In the genomic region with DNA sequence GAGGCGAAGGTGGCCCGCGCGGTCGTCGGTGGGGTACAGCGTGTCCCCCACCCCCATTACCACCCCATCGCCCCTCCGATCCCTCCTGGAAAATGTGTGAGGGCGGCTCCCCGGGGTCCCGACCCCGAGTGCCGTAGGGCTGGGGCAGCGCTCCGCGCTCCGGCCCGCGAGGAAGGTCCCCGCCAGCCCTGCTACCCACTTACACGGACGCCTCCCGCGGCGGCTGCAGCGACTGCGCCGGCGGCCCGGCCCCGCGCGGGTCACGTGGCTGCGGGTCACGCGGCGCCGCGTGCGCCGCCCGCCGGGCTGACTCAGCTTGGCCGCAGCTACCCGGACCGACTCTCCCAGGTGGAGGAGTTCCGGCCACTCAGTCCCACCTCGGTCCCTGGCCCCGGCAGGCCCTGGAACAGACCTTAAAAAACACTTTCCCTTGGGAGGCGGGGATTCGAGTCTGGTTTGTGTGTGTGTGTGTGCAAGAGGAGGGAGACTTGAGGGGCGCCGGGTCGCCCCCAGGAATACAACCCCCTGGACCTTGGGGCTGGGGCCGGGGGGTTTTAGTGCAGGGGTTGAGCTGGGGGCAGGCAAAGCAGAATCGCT, we compare ENCODE assay signal across 8 cellular contexts. TPM values are rescaled to one million over a fixed set of nuclear protein-coding genes. Genes with fewer than 3 reads are reported as not detected.
DNase-seq lines count a peak whose midpoint lies in the region; ATAC-seq and TF ChIP-seq lines count a peak whose summit lies in the region.

A gene (minus strand): TSS at position 236 of the 597 bp plus-strand sequence. CDS start 992 bp downstream, outside the sequence.

- H3K27ac ChIP-seq in HUES6 (ENCODE audit: low read depth, low read length) (peak within 1 kb of the TSS; percentile 82), thyroid gland (peak within 1 kb of the TSS; percentile 80 to 90 (median 88))

- peak within 1 kb of the TSS; percentile 87 for H3K4me3 Mint-ChIP-seq in activated naive CD8-positive, alpha-beta T cell treated with anti-CD3 and anti-CD28 coated beads for 36 hours
- H3K4me3 Mint-ChIP-seq in glutamatergic neuron (ENCODE audit: unreplicated experiment) (peak within 1 kb of the TSS; percentile 92), osteocyte (ENCODE audit: unreplicated experiment) (peak within 1 kb of the TSS; percentile 88)

- DNase-seq in D341Med (ENCODE audit: low spot score) (peak; percentile 92), SKM-1 (lab: John Stamatoyannopoulos, UW; ENCODE audit: unreplicated experiment) (peak; percentile 33), glutamatergic neuron (peak; percentile 83), osteocyte (ENCODE audit: extremely low spot score, unreplicated experiment) (peak; percentile 92), thyroid gland (peak; percentile 87 to 89)
- peak; percentile 82 for DNase-seq in activated naive CD8-positive, alpha-beta T cell treated with anti-CD3 and anti-CD28 coated beads for 36 hours

- peak within 1 kb of the TSS; percentile 88 for H3K9ac ChIP-seq in HUES6 (ENCODE audit: low read length)

- TF ChIP-seq POLR2A in thyroid gland (IDR thresholded peaks at IDR 0.05) = peak in 1 of 2 donors; percentile 94

- H3K9me3 ChIP-seq in HUES6 (ENCODE audit: control insufficient read depth, insufficient read depth, low read depth, low read length) = no peaks in the 10 kb centered on the region
- H3K9me3 ChIP-seq in thyroid gland = no peaks in the 10 kb centered on the region

- peaks cover under 1% of the 10 kb centered on the region for H3K27me3 Mint-ChIP-seq in activated naive CD8-positive, alpha-beta T cell treated with anti-CD3 and anti-CD28 coated beads for 36 hours
- H3K27me3 Mint-ChIP-seq in glutamatergic neuron (ENCODE audit: unreplicated experiment) (peaks cover 2% of the 10 kb centered on the region), osteocyte (ENCODE audit: unreplicated experiment) (no peaks in the 10 kb centered on the region)

- peaks cover 38% of the 10 kb centered on the region for H3K36me3 Mint-ChIP-seq in activated naive CD8-positive, alpha-beta T cell treated with anti-CD3 and anti-CD28 coated beads for 36 hours
- H3K36me3 Mint-ChIP-seq in glutamatergic neuron (ENCODE audit: unreplicated experiment) (no peaks in the 10 kb centered on the region), osteocyte (ENCODE audit: unreplicated experiment) (peaks cover 10% of the 10 kb centered on the region)

- H3K4me1 ChIP-seq in HUES6 (ENCODE audit: control insufficient read depth, insufficient read depth, low read length) (peaks cover 5% of the 10 kb centered on the region; the same call in 1 of the 2 replicates), thyroid gland (peaks cover 16 to 32% of the 10 kb centered on the region in 2 donors)

- peaks cover 6% of the 10 kb centered on the region for H3K9me3 Mint-ChIP-seq in activated naive CD8-positive, alpha-beta T cell treated with anti-CD3 and anti-CD28 coated beads for 36 hours
- peaks cover 2% of the 10 kb centered on the region for H3K9me3 Mint-ChIP-seq in glutamatergic neuron (ENCODE audit: unreplicated experiment)
- no peaks in the 10 kb centered on the region for H3K9me3 Mint-ChIP-seq in osteocyte (ENCODE audit: unreplicated experiment)

- H3K27me3 ChIP-seq in HUES6 (ENCODE audit: control insufficient read depth, insufficient read depth, low read length) (no peaks in the 10 kb centered on the region), thyroid gland (no peaks in the 10 kb centered on the region)

- peak; percentile 54 for ATAC-seq in GM21381 (IDR thresholded peaks at IDR 0.05; ENCODE audit: unreplicated experiment)

- intact Hi-C loops in thyroid gland (cut with DNase I) = no loop called here

- peaks cover 29% of the 10 kb centered on the region for H3K36me3 ChIP-seq in HUES6 (ENCODE audit: control insufficient read depth, insufficient read depth, low read length)
- H3K36me3 ChIP-seq in thyroid gland = peaks cover 0 to under 1% of the 10 kb centered on the region in 2 donors

- peak within 1 kb of the TSS; percentile 92 for H3K4me3 ChIP-seq in HUES6 (ENCODE audit: low read depth, low read length)
- peak within 1 kb of the TSS in 2 of 3 donors; percentile 44 to 62 for H3K4me3 ChIP-seq in thyroid gland (replicated peaks in 1 of 3)

- H3K4me1 Mint-ChIP-seq in activated naive CD8-positive, alpha-beta T cell treated with anti-CD3 and anti-CD28 coated beads for 36 hours = peaks cover 74% of the 10 kb centered on the region
- H3K4me1 Mint-ChIP-seq in glutamatergic neuron (ENCODE audit: low read depth, unreplicated experiment) (no peaks in the 10 kb centered on the region), osteocyte (ENCODE audit: unreplicated experiment) (peaks cover 25% of the 10 kb centered on the region)

- TF ChIP-seq CTCF in glutamatergic neuron (IDR thresholded peaks at IDR 0.05; ENCODE audit: partially characterized antibody, unreplicated experiment) (no peak), osteocyte (IDR thresholded peaks at IDR 0.05) (no peak), thyroid gland (IDR thresholded peaks at IDR 0.05) (peak in 3 of 6 experiments; percentile 39 to 42 (median 41))

- peak within 1 kb of the TSS; percentile 97 for H3K27ac Mint-ChIP-seq in activated naive CD8-positive, alpha-beta T cell treated with anti-CD3 and anti-CD28 coated beads for 36 hours
- H3K27ac Mint-ChIP-seq in glutamatergic neuron (ENCODE audit: unreplicated experiment) (peak within 1 kb of the TSS; percentile 68), osteocyte (ENCODE audit: unreplicated experiment) (peak within 1 kb of the TSS; percentile 95)

- 1 to 2% methylated on average over 11 to 29 of the region's 58 CpGs for WGBS in thyroid gland, 2 donors

RNA-seq across cellular contexts. Expression of the gene that starts here (rescaled TPM):
- total RNA-seq in activated naive CD8-positive, alpha-beta T cell treated with anti-CD3 and anti-CD28 coated beads for 36 hours = 100 to 1,000 TPM; 140 to 148 TPM
- 20.2 TPM for total RNA-seq in glutamatergic neuron (ENCODE audit: unreplicated experiment)
- 51.4 and 52.0 TPM in 2 replicates for total RNA-seq in osteocyte
- total RNA-seq in thyroid gland = 10 to 100 TPM; 28.8 to 56.3 (median 45.8) TPM

Comparison
In these comparisons a context has a peak if more than half of its experiments do, and no peak if none do; other contexts are left out.
1. Peak in every context shown above with its lines: DNase-seq, ATAC-seq, H3K4me3 ChIP-seq and H3K27ac ChIP-seq.
2. DNase-seq: peak in every context shown above with its lines; median percentile 92 in D341Med; 92 in osteocyte; 88 in thyroid gland; 83 in glutamatergic neuron; 82 in activated naive CD8-positive, alpha-beta T cell treated with anti-CD3 and anti-CD28 coated beads for 36 hours; 33 in SKM-1.